In genomic region chr10:20396168-20396567, GRCh38 we compare ENCODE assay signal across 16 cellular contexts.
DNase-seq lines count a peak whose midpoint lies in the region; ATAC-seq and TF ChIP-seq lines count a peak whose summit lies in the region.
"Had no signal": no experiment of that assay in that cellular context is flagged by ENCODE, and none has a peak within 500 bp of the region (broad histone marks: within the 10 kb centered on the region; RNA-seq: fewer than 3 reads in every experiment).

No MANE protein-coding gene starts in this region.

- H3K27me3 ChIP-seq in BLaER1, result no peaks in the 10 kb centered on the region
- no peaks in the 10 kb centered on the region for H3K27me3 ChIP-seq in neutrophil
- no peaks in the 10 kb centered on the region for H3K27me3 ChIP-seq in lower lobe of right lung (ENCODE audit: low read depth)

- H3K9me3 ChIP-seq in BLaER1 (peaks cover 12% of the 10 kb centered on the region; the same call in 1 of the 2 replicates), neutrophil (no peaks in the 10 kb centered on the region), lower lobe of right lung (no peaks in the 10 kb centered on the region)

- H4K20me1 ChIP-seq in BLaER1, result no peaks in the 10 kb centered on the region

- ATAC-seq in HG02938 (IDR thresholded peaks at IDR 0.05; ENCODE audit: unreplicated experiment) (no peak), lower lobe of right lung (no peak)
- ATAC-seq: GM23338, HCT116 had no signal

- H3K4me2 ChIP-seq in BLaER1, result peak overlapping the region; percentile 82
- H3K4me2 ChIP-seq: GM23338 had no signal

- DNase-seq in NCI-H1048 (lab: John Stamatoyannopoulos, UW) (peak; percentile 46), SK-N-DZ (ENCODE audit: low spot score) (peak; percentile 9), lower lobe of right lung (no peak)
- DNase-seq in activated CD8-positive, alpha-beta memory T cell treated with anti-CD3 and anti-CD28 coated beads, Interleukin-2, amount 50 U/mL, for 48 hours, result no peak
- DNase-seq: C1 segment of cervical spinal cord; CD4-positive, alpha-beta memory T cell; COR-L47; DMS153; DND-41; H9 had no signal

- peak overlapping the region; percentile 28; the same call in 1 of the 2 replicates for H3K9ac ChIP-seq in BLaER1

- intact Hi-C loops in lower lobe of right lung (cut with DNase I), result no loop called here

- no peak for TF ChIP-seq CTCF in neutrophil (IDR thresholded peaks at IDR 0.05)
- TF ChIP-seq CTCF in lower lobe of right lung (IDR thresholded peaks at IDR 0.05), result no peak

- H3K4me3 ChIP-seq in BLaER1 (no peak overlapping the region; the same call in 1 of the 2 replicates), neutrophil (ENCODE audit: low read depth in 1 of 2, low read length in 1 of 2) (peak overlapping the region in 1 of 2 experiments; percentile 5), lower lobe of right lung (no peak overlapping the region)
- H3K4me3 ChIP-seq: GM23338 had no signal

- no peaks in the 10 kb centered on the region for H3K36me3 ChIP-seq in BLaER1
- H3K36me3 ChIP-seq in neutrophil, result no peaks in the 10 kb centered on the region
- no peaks in the 10 kb centered on the region for H3K36me3 ChIP-seq in lower lobe of right lung

- peak overlapping the region; percentile 64 for H3K27ac ChIP-seq in BLaER1
- peak overlapping the region; percentile 78 for H3K27ac ChIP-seq in neutrophil
- no peak overlapping the region for H3K27ac ChIP-seq in lower lobe of right lung
- H3K27ac ChIP-seq: 22Rv1 had no signal

- H3K4me1 ChIP-seq in BLaER1, result peaks cover 71% of the 10 kb centered on the region
- H3K4me1 ChIP-seq in neutrophil (ENCODE audit: control insufficient read depth in 1 of 2, insufficient read depth in 1 of 2, low read depth in 1 of 2, low read length in 1 of 2), result peaks cover 19 to 36% of the 10 kb centered on the region in 2 experiments
- H3K4me1 ChIP-seq in lower lobe of right lung, result no peaks in the 10 kb centered on the region

Comparison
In these comparisons a context has a peak if more than half of its experiments do, and no peak if none do; other contexts are left out.
1. DNase-seq: peak in NCI-H1048 (single experiment) and SK-N-DZ (single experiment); none in activated CD8-positive, alpha-beta memory T cell treated with anti-CD3 and anti-CD28 coated beads, Interleukin-2, amount 50 U/mL, for 48 hours (single experiment) and lower lobe of right lung (single experiment).